Comparison of ENCODE assay signal across 13 cellular contexts in genomic region chr1:13759072-13759471, GRCh38. TPM values are rescaled to one million over a fixed set of nuclear protein-coding genes. Genes with fewer than 3 reads are reported as not detected.
A peak's percentile ranks its signal among the peaks of the same experiment; 100 is the strongest.
DNase-seq lines count a peak whose midpoint lies in the region; ATAC-seq, FAIRE-seq and TF ChIP-seq lines count a peak whose summit lies in the region.
"Had no signal": no experiment of that assay in that cellular context is flagged by ENCODE, and none has a peak within 500 bp of the region (broad histone marks: within the 10 kb centered on the region; RNA-seq: fewer than 3 reads in every experiment).

No MANE protein-coding gene starts in this region.

- no peak for DNase-seq in CD4-positive, CD25-positive, alpha-beta regulatory T cell
- DNase-seq in HFFc6 (no peak), bronchial epithelial cell (ENCODE audit: low read depth) (peak; percentile 96), mucosa of gallbladder (ENCODE audit: low spot score) (peak; percentile 18), CD14-positive monocyte (ENCODE audit: low spot score) (no peak)
- no peak for DNase-seq in activated CD4-positive, alpha-beta T cell treated with anti-CD3 and anti-CD28 coated beads, Interleukin-2, amount 10 ng/mL, durations not matched to agents 24 days and 14 days
- DNase-seq: C1 segment of cervical spinal cord, NCI-H1694, psoas muscle, T1000 had no signal

- H3K9me3 Mint-ChIP-seq in CD4-positive, CD25-positive, alpha-beta regulatory T cell: no peaks in the 10 kb centered on the region
- H3K9me3 Mint-ChIP-seq in HFFc6 (no peaks in the 10 kb centered on the region), CD14-positive monocyte (no peaks in the 10 kb centered on the region)
- H3K9me3 Mint-ChIP-seq in activated CD4-positive, alpha-beta T cell treated with anti-CD3 and anti-CD28 coated beads, Interleukin-2, amount 10 ng/mL, durations not matched to agents 24 days and 14 days: no peaks in the 10 kb centered on the region

- intact Hi-C loops in CD14-positive monocyte (cut with micrococcal nuclease): no loop called here
- intact Hi-C loops in activated CD4-positive, alpha-beta T cell treated with anti-CD3 and anti-CD28 coated beads, Interleukin-2, amount 10 ng/mL, durations not matched to agents 24 days and 14 days (cut with micrococcal nuclease): no loop called here

- H3K4me3 ChIP-seq in CD4-positive, CD25-positive, alpha-beta regulatory T cell (ENCODE audit: low read depth, low read length): peak overlapping the region; percentile 51
- no peak overlapping the region for H3K4me3 ChIP-seq in bronchial epithelial cell (ENCODE audit: low read depth, low read length)
- H3K4me3 ChIP-seq: psoas muscle had no signal

- H3K4me1 Mint-ChIP-seq in CD4-positive, CD25-positive, alpha-beta regulatory T cell: peaks cover 62 to 93% (median 79%) of the 10 kb centered on the region in 4 donors
- H3K4me1 Mint-ChIP-seq in HFFc6 (ENCODE audit: low read depth): peaks cover 65% of the 10 kb centered on the region
- H3K4me1 Mint-ChIP-seq in CD14-positive monocyte: peaks cover 39% of the 10 kb centered on the region
- H3K4me1 Mint-ChIP-seq in activated CD4-positive, alpha-beta T cell treated with anti-CD3 and anti-CD28 coated beads, Interleukin-2, amount 10 ng/mL, durations not matched to agents 24 days and 14 days: peaks cover 46% of the 10 kb centered on the region

- H3K27me3 Mint-ChIP-seq in CD4-positive, CD25-positive, alpha-beta regulatory T cell: no peaks in the 10 kb centered on the region
- H3K27me3 Mint-ChIP-seq in HFFc6 (ENCODE audit: insufficient read depth): no peaks in the 10 kb centered on the region
- no peaks in the 10 kb centered on the region for H3K27me3 Mint-ChIP-seq in CD14-positive monocyte (ENCODE audit: low read depth in 3 of 3)
- H3K27me3 Mint-ChIP-seq in activated CD4-positive, alpha-beta T cell treated with anti-CD3 and anti-CD28 coated beads, Interleukin-2, amount 10 ng/mL, durations not matched to agents 24 days and 14 days: no peaks in the 10 kb centered on the region

- H3K27ac Mint-ChIP-seq in CD4-positive, CD25-positive, alpha-beta regulatory T cell: peak overlapping the region in 1 of 3 donors; percentile 41
- H3K27ac Mint-ChIP-seq in HFFc6 (no peak overlapping the region), CD14-positive monocyte (peak overlapping the region in 1 of 7 donors; percentile 32)
- no peak overlapping the region for H3K27ac Mint-ChIP-seq in activated CD4-positive, alpha-beta T cell treated with anti-CD3 and anti-CD28 coated beads, Interleukin-2, amount 10 ng/mL, durations not matched to agents 24 days and 14 days

- peak; percentile 23 for FAIRE-seq in bronchial epithelial cell (lab: Jason Lieb, UNC)
- FAIRE-seq: astrocyte had no signal

- peak overlapping the region; percentile 13 to 69 (median 50) for H3K4me3 Mint-ChIP-seq in CD4-positive, CD25-positive, alpha-beta regulatory T cell
- H3K4me3 Mint-ChIP-seq in HFFc6 (no peak overlapping the region), CD14-positive monocyte (no peak overlapping the region)
- H3K4me3 Mint-ChIP-seq in activated CD4-positive, alpha-beta T cell treated with anti-CD3 and anti-CD28 coated beads, Interleukin-2, amount 10 ng/mL, durations not matched to agents 24 days and 14 days: no peak overlapping the region

- no peak for ATAC-seq in CD4-positive, CD25-positive, alpha-beta regulatory T cell (ENCODE audit: low read depth in 2 of 2)
- ATAC-seq in HG02852 (IDR thresholded peaks at IDR 0.05; ENCODE audit: unreplicated experiment): no peak
- ATAC-seq in HG02884 (IDR thresholded peaks at IDR 0.05; ENCODE audit: unreplicated experiment): no peak
- ATAC-seq: psoas muscle had no signal

- H3K9me3 ChIP-seq in CD4-positive, CD25-positive, alpha-beta regulatory T cell (ENCODE audit: control insufficient read depth in 2 of 2, low read length in 2 of 2): no peaks in the 10 kb centered on the region
- H3K9me3 ChIP-seq: psoas muscle had no signal

- TF ChIP-seq CTCF in HFFc6 (IDR thresholded peaks at IDR 0.05) (peak; percentile 32), bronchial epithelial cell (IDR thresholded peaks at IDR 0.05; ENCODE audit: insufficient read depth, low read length, severe bottlenecking) (peak; percentile 18), CD14-positive monocyte (IDR thresholded peaks at IDR 0.05) (no peak)

- no peaks in the 10 kb centered on the region for H3K27me3 ChIP-seq in CD4-positive, CD25-positive, alpha-beta regulatory T cell (ENCODE audit: control insufficient read depth, insufficient read depth, low read length)
- H3K27me3 ChIP-seq in bronchial epithelial cell (ENCODE audit: control insufficient read depth, insufficient read depth, low read length): no peaks in the 10 kb centered on the region

- H3K4me1 ChIP-seq in CD4-positive, CD25-positive, alpha-beta regulatory T cell (ENCODE audit: control insufficient read depth, insufficient read depth, low read length, poor library complexity, severe bottlenecking): peaks cover 99% of the 10 kb centered on the region

- H3K27ac ChIP-seq in CD4-positive, CD25-positive, alpha-beta regulatory T cell (ENCODE audit: insufficient read depth, low read length, poor library complexity, severe bottlenecking): peak overlapping the region; percentile 38
- H3K27ac ChIP-seq: psoas muscle had no signal

- H3K36me3 Mint-ChIP-seq in CD4-positive, CD25-positive, alpha-beta regulatory T cell: peaks cover 18% of the 10 kb centered on the region
- H3K36me3 Mint-ChIP-seq in HFFc6 (ENCODE audit: low read depth): no peaks in the 10 kb centered on the region
- H3K36me3 Mint-ChIP-seq in CD14-positive monocyte: peaks cover 16 to 20% of the 10 kb centered on the region in 2 donors
- H3K36me3 Mint-ChIP-seq in activated CD4-positive, alpha-beta T cell treated with anti-CD3 and anti-CD28 coated beads, Interleukin-2, amount 10 ng/mL, durations not matched to agents 24 days and 14 days (ENCODE audit: low read depth): peaks cover 11% of the 10 kb centered on the region

- peaks cover 19% of the 10 kb centered on the region for H3K36me3 ChIP-seq in CD4-positive, CD25-positive, alpha-beta regulatory T cell (ENCODE audit: control insufficient read depth, insufficient read depth, low read length)
- H3K36me3 ChIP-seq in bronchial epithelial cell (ENCODE audit: control insufficient read depth, insufficient read depth, low read length): peaks cover 2% of the 10 kb centered on the region

RNA-seq across cellular contexts. Expression of gene PRDM2, which starts 59.1 kb away (rescaled TPM):
- total RNA-seq in CD4-positive, CD25-positive, alpha-beta regulatory T cell: 221 TPM
- polyA plus RNA-seq in CD4-positive, CD25-positive, alpha-beta regulatory T cell: 10 to 100 TPM; 16.8 to 20.9 (median 18.9) TPM
- 10 to 100 TPM; 20.9 to 26.9 (median 25.7) TPM for total RNA-seq in HFFc6 (2021; fragmentation: NEBNext Ultra II Directional; extraction: Animal tissue kit (Norgen Biotek cat#: 25700))
- total RNA-seq in bronchial epithelial cell (7.1 and 7.6 TPM in 2 replicates), mucosa of gallbladder (33.5 TPM)
- polyA plus RNA-seq in CD14-positive monocyte: 1 to 10 TPM; 4.1 to 7.6 TPM
- 44.5 and 45.9 TPM in 2 replicates for total RNA-seq in activated CD4-positive, alpha-beta T cell treated with anti-CD3 and anti-CD28 coated beads, Interleukin-2, amount 10 ng/mL, durations not matched to agents 24 days and 14 days

Comparison
In these comparisons a context has a peak if more than half of its experiments do, and no peak if none do; other contexts are left out.
1. DNase-seq: peak in bronchial epithelial cell (single experiment) and mucosa of gallbladder (single experiment); none in CD4-positive, CD25-positive, alpha-beta regulatory T cell (0 of 3), HFFc6 (single experiment), CD14-positive monocyte (single experiment) and activated CD4-positive, alpha-beta T cell treated with anti-CD3 and anti-CD28 coated beads, Interleukin-2, amount 10 ng/mL, durations not matched to agents 24 days and 14 days (single experiment).
2. H3K4me3 Mint-ChIP-seq: peak in CD4-positive, CD25-positive, alpha-beta regulatory T cell (4 of 4); none in HFFc6 (single experiment), CD14-positive monocyte (0 of 2) and activated CD4-positive, alpha-beta T cell treated with anti-CD3 and anti-CD28 coated beads, Interleukin-2, amount 10 ng/mL, durations not matched to agents 24 days and 14 days (single experiment).